In the genomic region with DNA sequence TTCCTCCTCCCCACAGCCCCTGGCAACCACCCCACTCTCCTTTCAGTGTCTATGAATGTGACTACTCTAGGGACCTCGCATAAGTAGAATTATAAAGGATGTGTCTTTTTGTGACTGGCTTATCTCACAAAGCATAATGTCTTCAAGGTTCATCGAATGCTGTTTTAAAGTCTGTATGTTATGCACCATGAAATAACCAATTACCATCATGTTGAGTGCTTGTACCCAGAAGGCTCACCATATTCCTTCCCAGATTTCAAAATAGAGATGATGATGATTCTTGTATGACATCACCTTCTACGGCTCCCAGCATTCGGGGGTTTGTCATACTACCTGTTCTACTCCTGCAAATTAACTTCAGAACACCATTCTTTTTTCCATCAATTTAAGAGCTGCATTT, we compare ENCODE assay signal across 25 cellular contexts.
"Had no signal": no experiment of that assay in that cellular context is flagged by ENCODE, and none has a peak within 500 bp of the region (broad histone marks: within the 10 kb centered on the region; RNA-seq: fewer than 3 reads in every experiment).

No MANE protein-coding gene starts in this region.

- H3K36me3 Mint-ChIP-seq: activated naive CD4-positive, alpha-beta T cell treated with anti-CD3 and anti-CD28 coated beads, Interleukin-2, amount 50 U/mL, for 72 hours had no signal

- H3K36me3 ChIP-seq: esophagus squamous epithelium, left lung, lower lobe of right lung, right atrium auricular region, transverse colon had no signal

- H3K27me3 ChIP-seq: esophagus squamous epithelium, left lung, right atrium auricular region, testis, transverse colon had no signal

- H3K9me3 ChIP-seq: esophagus squamous epithelium, left lung, lower lobe of right lung, right atrium auricular region, testis, transverse colon had no signal

- H3K9me3 Mint-ChIP-seq: activated naive CD4-positive, alpha-beta T cell treated with anti-CD3 and anti-CD28 coated beads, Interleukin-2, amount 50 U/mL, for 72 hours; activated T-helper 2 cell treated with anti-CD3 and anti-CD28 coated beads, Interferon-gamma antibody, Interleukin-2, Interleukin-4, amounts not matched to agents 10 μg/mL and 5 μg/mL and 100 μg/mL, durations not matched to agents 14 hours and 24 hours and 36 hours; naive thymus-derived CD8-positive, alpha-beta T cell; neural crest cell had no signal

- H3K4me3 ChIP-seq: esophagus squamous epithelium, left lung, lower lobe of right lung, right atrium auricular region, testis, transverse colon had no signal

- H3K27ac ChIP-seq: epithelial cell of prostate, esophagus squamous epithelium, left lung, lower lobe of right lung, right atrium auricular region, testis, transverse colon had no signal

- H3K27ac Mint-ChIP-seq: activated CD4-positive, alpha-beta T cell treated with anti-CD3 and anti-CD28 coated beads for 36 hours; activated CD8-positive, alpha-beta memory T cell treated with anti-CD3 and anti-CD28 coated beads, Interleukin-2, amount 10 ng/mL, durations not matched to agents 7 days and 5 days; activated CD8-positive, alpha-beta T cell treated with anti-CD3 and anti-CD28 coated beads, Interleukin-2, amount 10 ng/mL, durations not matched to agents 7 days and 5 days; activated T-helper 2 cell treated with anti-CD3 and anti-CD28 coated beads, Interferon-gamma antibody, Interleukin-2, Interleukin-4, amounts not matched to agents 10 μg/mL and 5 μg/mL and 100 μg/mL, durations not matched to agents 14 hours and 24 hours and 36 hours; naive thymus-derived CD8-positive, alpha-beta T cell had no signal

- H3K4me3 Mint-ChIP-seq: activated CD4-positive, alpha-beta T cell treated with anti-CD3 and anti-CD28 coated beads for 36 hours; activated CD8-positive, alpha-beta memory T cell treated with anti-CD3 and anti-CD28 coated beads, Interleukin-2, amount 10 ng/mL, durations not matched to agents 7 days and 5 days; activated CD8-positive, alpha-beta T cell treated with anti-CD3 and anti-CD28 coated beads, Interleukin-2, amount 10 ng/mL, durations not matched to agents 7 days and 5 days; naive thymus-derived CD8-positive, alpha-beta T cell; neural crest cell had no signal

- DNase-seq: activated CD4-positive, alpha-beta T cell treated with anti-CD3 and anti-CD28 coated beads for 36 hours; activated CD4-positive, CD25-positive, alpha-beta regulatory T cell; activated CD8-positive, alpha-beta memory T cell treated with anti-CD3 and anti-CD28 coated beads, Interleukin-2, amount 10 ng/mL, durations not matched to agents 7 days and 5 days; activated CD8-positive, alpha-beta T cell treated with anti-CD3 and anti-CD28 coated beads, Interleukin-2, amount 10 ng/mL, durations not matched to agents 7 days and 5 days; activated T-cell treated with anti-CD3 and anti-CD28 coated beads, Interleukin-2, amount 50 U/mL, for 48 hours; anterior cingulate cortex; dermis blood vessel endothelial cell; effector CD4-positive, alpha-beta T cell; esophagus squamous epithelium; foreskin melanocyte; left lung; lower lobe of right lung; mesenchymal stem cell; naive thymus-derived CD8-positive, alpha-beta T cell; occipital lobe; stimulated activated CD4-positive, alpha-beta T cell treated with anti-CD3 and anti-CD28 coated beads, Interleukin-15, amount 100 ng/mL, for 24 hours; stimulated activated CD4-positive, alpha-beta T cell treated with anti-CD3 and anti-CD28 coated beads, Interleukin-2, amount 100 ng/mL, for 24 hours; stimulated activated naive CD4-positive, alpha-beta T cell treated with Interleukin-2 at 50 U/mL for 16 hours; testis; transverse colon had no signal

- H3K27me3 Mint-ChIP-seq: activated CD4-positive, alpha-beta T cell treated with anti-CD3 and anti-CD28 coated beads for 36 hours; activated CD8-positive, alpha-beta memory T cell treated with anti-CD3 and anti-CD28 coated beads, Interleukin-2, amount 10 ng/mL, durations not matched to agents 7 days and 5 days had no signal
